Comparison of ENCODE assay signal across 18 cellular contexts in genomic region chr18:47531759-47532158, GRCh38.
A peak's percentile ranks its signal among the peaks of the same experiment; 100 is the strongest.
DNase-seq lines count a peak whose midpoint lies in the region; ATAC-seq, FAIRE-seq and TF ChIP-seq lines count a peak whose summit lies in the region.
"Had no signal": no experiment of that assay in that cellular context is flagged by ENCODE, and none has a peak within 500 bp of the region (broad histone marks: within the 10 kb centered on the region; RNA-seq: fewer than 3 reads in every experiment).

No MANE protein-coding gene starts in this region.

- no peaks in the 10 kb centered on the region for H3K36me3 Mint-ChIP-seq in GM23338 (ENCODE audit: low read depth)
- H3K36me3 Mint-ChIP-seq: activated naive CD8-positive, alpha-beta T cell; stimulated activated naive B cell treated with anti-CD40 and anti-IgM and Interleukin-4, amounts not matched to agents 10 μg/mL and 1 μg/mL and 100 μg/mL, for 72 hours had no signal

- H3K9ac ChIP-seq in H1 (replicated peaks in 1 of 4; ENCODE audit: extremely low read depth in 1 of 4, low read depth in 3 of 4, low read length in 3 of 4) (no peak overlapping the region), skeletal muscle satellite cell (ENCODE audit: low read depth, low read length) (no peak overlapping the region)
- H3K9ac ChIP-seq: BLaER1 treated with 17β-estradiol and CSF1 and Interleukin-3, amounts not matched to agents 10 nM and 100 nM had no signal

- no peak overlapping the region for H3K23ac ChIP-seq in H1 (ENCODE audit: insufficient read length)

- TF ChIP-seq POLR2A in H1 (IDR thresholded peaks at IDR 0.05; ENCODE audit: control extremely low read depth in 1 of 2, low read depth in 2 of 2, low read length in 2 of 2) = no peak

- TF ChIP-seq CTCF in GM23338 (conservative IDR thresholded peaks at IDR 0.05; ENCODE audit: low read depth in 2 of 2) (peak; percentile 62 to 65), H1 (IDR thresholded peaks at IDR 0.05; ENCODE audit: control extremely low read depth in 1 of 3, insufficient read depth in 1 of 3, low read depth in 1 of 3, low read length in 3 of 3) (peak; percentile 40 to 58 (median 49))

- peak; percentile 24 to 59; a peak in 3 of 4 replicates for TF ChIP-seq RAD21 in H1 (IDR thresholded peaks at IDR 0.05 in 1 of 2, conservative IDR thresholded peaks at IDR 0.05 in 1 of 2; ENCODE audit: low read depth in 2 of 2, low read length in 2 of 2)

- no peak overlapping the region for H2BK15ac ChIP-seq in H1 (ENCODE audit: low read length)

- H3K79me2 ChIP-seq in GM23338 (replicated peaks; ENCODE audit: insufficient read depth) (no peaks in the 10 kb centered on the region), H1 (ENCODE audit: control insufficient read depth in 1 of 2, insufficient read depth in 2 of 2, low read length in 2 of 2) (no peaks in the 10 kb centered on the region)

- H2BK12ac ChIP-seq in H1 (ENCODE audit: low read depth, low read length) = no peak overlapping the region

- H3K9me3 ChIP-seq in H1 (ENCODE audit: insufficient read depth in 2 of 2, low read depth in 1 of 2, low read length in 1 of 2) = no peaks in the 10 kb centered on the region
- no peaks in the 10 kb centered on the region for H3K9me3 ChIP-seq in skeletal muscle satellite cell (replicated peaks; ENCODE audit: low read length)
- H3K9me3 ChIP-seq: BLaER1 treated with 17β-estradiol and CSF1 and Interleukin-3, amounts not matched to agents 10 nM and 100 nM; lower lobe of right lung had no signal

- H3K36me3 ChIP-seq in GM23338 (ENCODE audit: insufficient read depth) = no peaks in the 10 kb centered on the region
- no peaks in the 10 kb centered on the region for H3K36me3 ChIP-seq in H1 (ENCODE audit: control insufficient read depth in 2 of 4, insufficient read depth in 4 of 4, low read length in 3 of 4)
- H3K36me3 ChIP-seq in skeletal muscle satellite cell (ENCODE audit: insufficient read depth, low read length) = no peaks in the 10 kb centered on the region
- H3K36me3 ChIP-seq: BLaER1 treated with 17β-estradiol and CSF1 and Interleukin-3, amounts not matched to agents 10 nM and 100 nM; lower lobe of right lung had no signal

- no peak overlapping the region for H2AK5ac ChIP-seq in H1 (ENCODE audit: low read depth, low read length)

- H4K91ac ChIP-seq in H1 (replicated peaks; ENCODE audit: insufficient read length, low read length) = no peak overlapping the region

- 71% methylated on average over 25 of the region's 26 CpGs; no CpG with 5 or more reads in 1 of the 2 experiments for WGBS in H1 (ENCODE audit: extremely low coverage in 1 of 2, insufficient coverage in 1 of 2, insufficient read length in 1 of 2, insufficient replicate concordance in 2 of 2, low coverage in 1 of 2, low lambda C conversion rate in 2 of 2, missing lambda C conversion rate in 1 of 2), 2 experiments

- no peak for FAIRE-seq in H1 (lab: Jason Lieb, UNC)
- FAIRE-seq: A204.1 had no signal

- H3K27ac Mint-ChIP-seq in GM23338 = no peak overlapping the region
- H3K27ac Mint-ChIP-seq: activated naive CD8-positive, alpha-beta T cell; stimulated activated naive B cell treated with anti-CD40 and anti-IgM and Interleukin-4, amounts not matched to agents 10 μg/mL and 1 μg/mL and 100 μg/mL, for 72 hours had no signal

- no peaks in the 10 kb centered on the region for H3F3A ChIP-seq in GM23338 (replicated peaks; ENCODE audit: low read depth)

- H3K9me2 ChIP-seq in GM23338 (ENCODE audit: insufficient read depth) = no peaks in the 10 kb centered on the region; the same call in 1 of the 2 replicates

- CTCF ChIA-PET in H1 (lab: Charles Lee; ENCODE audit: partially characterized antibody) = interaction anchor here (0.6 to 3.1 kb wide), 15 partner anchors 8 to 443 kb away, joined by 3 to 15 read pairs (median 3); no protein-coding TSS in a partner anchor

- H3K79me1 ChIP-seq in H1 (ENCODE audit: low read depth, low read length) = no peaks in the 10 kb centered on the region

- no peaks in the 10 kb centered on the region for H4K20me1 ChIP-seq in GM23338 (replicated peaks; ENCODE audit: insufficient read depth)
- no peaks in the 10 kb centered on the region for H4K20me1 ChIP-seq in H1 (replicated peaks in 1 of 2; ENCODE audit: control insufficient read depth in 1 of 2, insufficient read depth in 2 of 2, low read length in 2 of 2)
- H4K20me1 ChIP-seq: BLaER1 treated with 17β-estradiol and CSF1 and Interleukin-3, amounts not matched to agents 10 nM and 100 nM had no signal

- DNase-seq in NCI-H2227 (lab: John Stamatoyannopoulos, UW; ENCODE audit: unreplicated experiment) (peak; percentile 32), NCI-H2227 treated with DMSO at 0.1 percent for 48 hours (lab: John Stamatoyannopoulos, UW) (no peak), GM23338 (ENCODE audit: low spot score) (peak; percentile 66), H1 (ENCODE audit: low read depth in 1 of 2, low spot score in 2 of 2) (peak in 1 of 2 experiments; percentile 61), T-helper 9 cell (no peak)
- no peak for DNase-seq in stimulated activated CD4-positive, alpha-beta T cell treated with anti-CD3 and anti-CD28 coated beads, Interleukin-15, amount 100 ng/mL, for 24 hours
- DNase-seq in activated naive CD4-positive, alpha-beta T cell (lab: John Stamatoyannopoulos, UW) = no peak
- DNase-seq: activated CD4-positive, alpha-beta T cell treated with anti-CD3 and anti-CD28 coated beads, Interleukin-2, amount 50 U/mL, for 4 hours; KG1; lower lobe of right lung; NCI-H526; stimulated activated naive B cell treated with anti-CD40 and anti-IgM and Interleukin-4, amounts not matched to agents 10 μg/mL and 1 μg/mL and 100 μg/mL, for 72 hours; T-helper 1 cell had no signal

- no peak overlapping the region for H3K27ac ChIP-seq in GM23338 (ENCODE audit: low read depth)
- no peak overlapping the region for H3K27ac ChIP-seq in H1 (ENCODE audit: low read depth, low read length)
- H3K27ac ChIP-seq: BLaER1 treated with 17β-estradiol and CSF1 and Interleukin-3, amounts not matched to agents 10 nM and 100 nM; lower lobe of right lung had no signal

- H3K27me3 Mint-ChIP-seq in GM23338 (ENCODE audit: insufficient read depth, low read depth, poor library complexity) = peaks cover 2% of the 10 kb centered on the region

- no peaks in the 10 kb centered on the region for H3K4me1 ChIP-seq in GM23338 (ENCODE audit: insufficient read depth)
- no peaks in the 10 kb centered on the region for H3K4me1 ChIP-seq in H1 (replicated peaks in 1 of 4; ENCODE audit: control insufficient read depth in 3 of 4, insufficient read depth in 4 of 4, low read length in 3 of 4)
- no peaks in the 10 kb centered on the region for H3K4me1 ChIP-seq in skeletal muscle satellite cell (ENCODE audit: control insufficient read depth, insufficient read depth, low read length)
- H3K4me1 ChIP-seq: lower lobe of right lung had no signal

- H3K4me3 ChIP-seq in GM23338 (no peak overlapping the region), H1 (ENCODE audit: extremely low read depth in 1 of 4, insufficient read depth in 2 of 4, low read depth in 3 of 4, low read length in 4 of 4) (no peak overlapping the region), skeletal muscle satellite cell (ENCODE audit: low read length) (peak overlapping the region; percentile 54)
- H3K4me3 ChIP-seq: BLaER1 treated with 17β-estradiol and CSF1 and Interleukin-3, amounts not matched to agents 10 nM and 100 nM; lower lobe of right lung had no signal

- H3K23me2 ChIP-seq in H1 (ENCODE audit: low read depth, low read length) = no peaks in the 10 kb centered on the region

- H4K8ac ChIP-seq in H1 (ENCODE audit: extremely low read depth, insufficient read depth, low read length) = no peak overlapping the region; the same call in 1 of the 2 replicates

- no peak overlapping the region for H2BK5ac ChIP-seq in H1 (ENCODE audit: low read depth, low read length)

- H3K18ac ChIP-seq in H1 (ENCODE audit: extremely low read depth, low read length) = no peak overlapping the region

- H3K4ac ChIP-seq in H1 (replicated peaks; ENCODE audit: insufficient read length, low read depth, low read length) = no peak overlapping the region

- H3K4me2 ChIP-seq in GM23338 (peak overlapping the region; percentile 20; the same call in 1 of the 2 replicates), H1 (ENCODE audit: insufficient read depth in 1 of 2, low read depth in 2 of 2, low read length in 2 of 2) (no peak overlapping the region), skeletal muscle satellite cell (ENCODE audit: low read length) (peak overlapping the region; percentile 61)
- H3K4me2 ChIP-seq: BLaER1 treated with 17β-estradiol and CSF1 and Interleukin-3, amounts not matched to agents 10 nM and 100 nM had no signal

- no peak for TF ChIP-seq EP300 in H1 (IDR thresholded peaks at IDR 0.05; ENCODE audit: borderline replicate concordance in 1 of 2, low read depth in 2 of 2, low read length in 2 of 2)

- no peak overlapping the region for H4K5ac ChIP-seq in H1 (ENCODE audit: insufficient read length, low read depth, low read length)

- peak; percentile 85 for ATAC-seq in GM23338
- ATAC-seq: lower lobe of right lung; Right ventricle myocardium inferior; stimulated activated naive B cell treated with anti-CD40 and anti-IgM and Interleukin-4, amounts not matched to agents 10 μg/mL and 1 μg/mL and 100 μg/mL, for 72 hours had no signal

- no peak overlapping the region for H3K14ac ChIP-seq in H1 (ENCODE audit: insufficient read length)

- no peak overlapping the region for H3K4me3 Mint-ChIP-seq in GM23338
- H3K4me3 Mint-ChIP-seq: activated naive CD8-positive, alpha-beta T cell; stimulated activated naive B cell treated with anti-CD40 and anti-IgM and Interleukin-4, amounts not matched to agents 10 μg/mL and 1 μg/mL and 100 μg/mL, for 72 hours had no signal

- H3K56ac ChIP-seq in H1 (replicated peaks; ENCODE audit: insufficient read length, low read depth, low read length) = no peak overlapping the region

- H3K27me3 ChIP-seq in GM23338 (ENCODE audit: insufficient read depth) (no peaks in the 10 kb centered on the region), H1 (replicated peaks in 1 of 4; ENCODE audit: control insufficient read depth in 3 of 4, extremely low read depth in 1 of 4, insufficient read depth in 3 of 4, low read length in 3 of 4) (no peaks in the 10 kb centered on the region), skeletal muscle satellite cell (ENCODE audit: control insufficient read depth, insufficient read depth, low read length) (peaks cover 11% of the 10 kb centered on the region)
- H3K27me3 ChIP-seq: BLaER1 treated with 17β-estradiol and CSF1 and Interleukin-3, amounts not matched to agents 10 nM and 100 nM had no signal

- no peak overlapping the region for H2BK20ac ChIP-seq in H1 (ENCODE audit: low read length)

- POLR2A ChIA-PET in H1 (lab: Charles Lee; ENCODE audit: partially characterized antibody) = no interaction called here

- H3K9me3 Mint-ChIP-seq in GM23338 = no peaks in the 10 kb centered on the region
- H3K9me3 Mint-ChIP-seq: stimulated activated naive B cell treated with anti-CD40 and anti-IgM and Interleukin-4, amounts not matched to agents 10 μg/mL and 1 μg/mL and 100 μg/mL, for 72 hours had no signal

- peak overlapping the region; percentile 81; the same call in 1 of the 2 replicates for H2AFZ ChIP-seq in GM23338
- H2AFZ ChIP-seq in H1 (ENCODE audit: low read length) = no peak overlapping the region

- no peak overlapping the region for H2BK120ac ChIP-seq in H1 (replicated peaks; ENCODE audit: low read depth, low read length)

- peaks cover 8% of the 10 kb centered on the region for H3K4me1 Mint-ChIP-seq in GM23338
- H3K4me1 Mint-ChIP-seq: stimulated activated naive B cell treated with anti-CD40 and anti-IgM and Interleukin-4, amounts not matched to agents 10 μg/mL and 1 μg/mL and 100 μg/mL, for 72 hours had no signal

TF ChIP-seq in H1, 55 proteins besides CTCF, POLR2A, EP300 and RAD21 (continues in another document):
- no peak for TF ChIP-seq ASH2L (IDR thresholded peaks at IDR 0.05; ENCODE audit: low read length)

Comparison
In these comparisons a context has a peak if more than half of its experiments do, and no peak if none do; other contexts are left out.
1. DNase-seq: peak in NCI-H2227 (single experiment) and GM23338 (single experiment); none in NCI-H2227 treated with DMSO at 0.1 percent for 48 hours (single experiment), T-helper 9 cell (single experiment), stimulated activated CD4-positive, alpha-beta T cell treated with anti-CD3 and anti-CD28 coated beads, Interleukin-15, amount 100 ng/mL, for 24 hours (single experiment) and activated naive CD4-positive, alpha-beta T cell (0 of 4).
2. H3K4me2 ChIP-seq: peak in GM23338 (single experiment) and skeletal muscle satellite cell (single experiment); none in H1 (0 of 2).